35 cellular contexts compared by ENCODE assay signal in genomic region chr7:150862356-150862755, GRCh38. TPM values are rescaled to one million over a fixed set of nuclear protein-coding genes. Genes with fewer than 3 reads are reported as not detected.
"Had no signal": no experiment of that assay in that cellular context is flagged by ENCODE, and none has a peak within 500 bp of the region (broad histone marks: within the 10 kb centered on the region; RNA-seq: fewer than 3 reads in every experiment).

No MANE protein-coding gene starts in this region.

- DNase-seq: activated CD4-positive, alpha-beta memory T cell treated with anti-CD3 and anti-CD28 coated beads, Interleukin-2, amount 10 ng/mL, durations not matched to agents 7 days and 5 days; activated CD4-positive, alpha-beta T cell treated with anti-CD3 and anti-CD28 coated beads, Interleukin-2, amount 50 U/mL, for 1 hour; activated gamma-delta T cell; activated naive CD4-positive, alpha-beta T cell treated with Interleukin-2 at 50 U/mL for 16 hours; activated naive CD8-positive, alpha-beta T cell treated with anti-CD3 and anti-CD28 coated beads, Interleukin-2, amount 10 ng/mL, durations not matched to agents 7 days and 5 days; activated T-cell treated with anti-CD3 and anti-CD28 coated beads, Interleukin-2, amount 50 U/mL, for 24 hours; body of pancreas; caudate nucleus; cerebellar nuclear complex; IMR-90; Karpas-422; NCI-H1048; NCI-H1105 treated with DMSO at 0.1 percent for 48 hours; NCI-H1436; NCI-H1694; NCI-H1930; NCI-H2081 treated with DMSO at 0.1 percent for 48 hours; NCI-H226; NCI-H446 treated with DMSO at 0.1 percent for 48 hours; NCI-H524; NCI-H69; NCI-H82; PC-3; Peyer's patch; RPMI8226; SHP77 treated with DMSO at 0.1 percent for 48 hours; SK-N-SH; T-helper 17 cell; T1000 had no signal

- H3K4me1 Mint-ChIP-seq: activated CD4-positive, alpha-beta memory T cell treated with anti-CD3 and anti-CD28 coated beads, Interleukin-2, amount 10 ng/mL, durations not matched to agents 7 days and 5 days; activated naive CD4-positive, alpha-beta T cell treated with anti-CD3 and anti-CD28 coated beads, Interleukin-2, amount 50 U/mL, for 24 hours; activated naive CD8-positive, alpha-beta T cell treated with anti-CD3 and anti-CD28 coated beads, Interleukin-2, amount 10 ng/mL, durations not matched to agents 7 days and 5 days had no signal

- H3K9me3 Mint-ChIP-seq: activated naive CD4-positive, alpha-beta T cell treated with anti-CD3 and anti-CD28 coated beads, Interleukin-2, amount 50 U/mL, for 24 hours; activated T-cell treated with anti-CD3 and anti-CD28 coated beads, Interleukin-2, amount 50 U/mL, for 24 hours; activated T-helper 2 cell treated with anti-CD3 and anti-CD28 coated beads, Interferon-gamma antibody, Interleukin-2, Interleukin-4, amounts not matched to agents 10 μg/mL and 5 μg/mL and 100 μg/mL, durations not matched to agents 14 hours and 24 hours and 36 hours had no signal

- ATAC-seq: body of pancreas, K562, PC-3, T-helper 17 cell had no signal

- H3K36me3 Mint-ChIP-seq: activated naive CD4-positive, alpha-beta T cell treated with anti-CD3 and anti-CD28 coated beads, Interleukin-2, amount 50 U/mL, for 24 hours; activated naive CD8-positive, alpha-beta T cell treated with anti-CD3 and anti-CD28 coated beads, Interleukin-2, amount 10 ng/mL, durations not matched to agents 7 days and 5 days had no signal

- H3K27ac Mint-ChIP-seq: activated CD4-positive, alpha-beta memory T cell treated with anti-CD3 and anti-CD28 coated beads, Interleukin-2, amount 10 ng/mL, durations not matched to agents 7 days and 5 days; activated naive CD8-positive, alpha-beta T cell treated with anti-CD3 and anti-CD28 coated beads, Interleukin-2, amount 10 ng/mL, durations not matched to agents 7 days and 5 days; activated T-cell treated with anti-CD3 and anti-CD28 coated beads, Interleukin-2, amount 50 U/mL, for 24 hours; activated T-helper 2 cell treated with anti-CD3 and anti-CD28 coated beads, Interferon-gamma antibody, Interleukin-2, Interleukin-4, amounts not matched to agents 10 μg/mL and 5 μg/mL and 100 μg/mL, durations not matched to agents 14 hours and 24 hours and 36 hours; T-helper 17 cell had no signal

- H3K4me3 Mint-ChIP-seq: activated CD4-positive, alpha-beta memory T cell treated with anti-CD3 and anti-CD28 coated beads, Interleukin-2, amount 10 ng/mL, durations not matched to agents 7 days and 5 days; activated naive CD4-positive, alpha-beta T cell treated with anti-CD3 and anti-CD28 coated beads, Interleukin-2, amount 50 U/mL, for 24 hours; activated naive CD8-positive, alpha-beta T cell treated with anti-CD3 and anti-CD28 coated beads, Interleukin-2, amount 10 ng/mL, durations not matched to agents 7 days and 5 days; activated T-cell treated with anti-CD3 and anti-CD28 coated beads, Interleukin-2, amount 50 U/mL, for 24 hours; T-helper 17 cell had no signal

RNA-seq across cellular contexts. Expression of gene AOC1, which starts 10.0 kb away (rescaled TPM):
- total RNA-seq: activated CD4-positive, alpha-beta memory T cell treated with anti-CD3 and anti-CD28 coated beads, Interleukin-2, amount 10 ng/mL, durations not matched to agents 7 days and 5 days; activated CD8-positive, alpha-beta memory T cell treated with anti-CD3 and anti-CD28 coated beads for 36 hours; activated naive CD8-positive, alpha-beta T cell treated with anti-CD3 and anti-CD28 coated beads, Interleukin-2, amount 10 ng/mL, durations not matched to agents 7 days and 5 days; astrocyte; IMR-90; K562; PC-3; SJSA1; T-helper 17 cell had no signal
